Comparison of ENCODE assay signal across 8 cellular contexts in the genomic region with DNA sequence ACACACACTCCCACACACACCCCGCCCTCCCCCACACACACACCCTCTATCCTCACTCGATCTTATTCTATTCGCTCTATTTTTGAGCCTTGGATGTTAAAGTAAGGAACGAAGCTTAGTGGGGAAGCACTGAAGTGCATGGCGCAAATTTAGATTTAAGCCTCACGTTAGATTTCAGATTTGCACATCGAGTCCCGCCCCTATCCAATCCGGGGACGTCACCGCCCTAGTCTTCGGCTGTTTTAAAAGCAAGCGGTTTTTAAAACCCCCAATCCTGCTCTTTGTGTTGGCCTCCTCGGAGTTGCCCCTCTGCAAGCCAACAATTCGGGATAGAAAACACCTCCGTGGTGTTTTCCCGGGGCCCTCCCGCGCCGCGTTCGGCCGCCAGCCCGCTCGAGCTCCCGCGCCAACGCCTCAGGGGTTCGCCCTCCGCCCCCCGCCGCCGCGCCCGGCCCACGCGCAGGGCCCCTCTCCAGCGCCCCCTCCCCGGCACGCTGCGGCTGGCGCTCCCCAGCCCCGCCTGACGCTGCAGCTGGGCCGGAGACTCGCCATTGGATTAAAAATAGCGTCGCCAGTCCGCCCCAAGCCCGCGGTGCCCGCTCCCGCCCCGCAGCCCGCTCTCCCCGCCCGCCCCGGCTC. TPM values are rescaled to one million over a fixed set of nuclear protein-coding genes. Genes with fewer than 3 reads are reported as not detected.
DNase-seq lines count a peak whose midpoint lies in the region; ATAC-seq, FAIRE-seq and TF ChIP-seq lines count a peak whose summit lies in the region.

USP13 (plus strand) TSS at position 574 of the 639 bp plus-strand sequence. CDS start 186 bp downstream, outside the sequence.

- H3K27me3 Mint-ChIP-seq in T-cell (no peaks in the 10 kb centered on the region), astrocyte (ENCODE audit: low read depth, unreplicated experiment) (no peaks in the 10 kb centered on the region)

- peak; percentile 64 for ATAC-seq in HG02623 (IDR thresholded peaks at IDR 0.05; ENCODE audit: unreplicated experiment)
- peak; percentile 62 to 73 (median 70) for ATAC-seq in T-cell (replicated peaks in 1 of 4)

- H3K79me2 ChIP-seq in astrocyte (ENCODE audit: insufficient read depth, low read length), result peaks cover 40% of the 10 kb centered on the region

- peaks cover 29 to 40% (median 30%) of the 10 kb centered on the region in 3 donors for H3K4me1 Mint-ChIP-seq in T-cell
- H3K4me1 Mint-ChIP-seq in astrocyte (ENCODE audit: low read depth, unreplicated experiment), result peaks cover 8% of the 10 kb centered on the region

- peaks cover 11% of the 10 kb centered on the region for H3K4me1 ChIP-seq in astrocyte (ENCODE audit: insufficient read depth, low read length)

- TF ChIP-seq CTCF in GM13976 (IDR thresholded peaks at IDR 0.05; ENCODE audit: borderline replicate concordance, control extremely low read depth, extremely low read depth, insufficient read depth, missing control alignments), result no peak
- TF ChIP-seq CTCF in astrocyte (IDR thresholded peaks at IDR 0.05; ENCODE audit: insufficient read depth, low read depth, low read length), result peak; percentile 9

- peaks cover 8% of the 10 kb centered on the region for H3K36me3 Mint-ChIP-seq in T-cell
- H3K36me3 Mint-ChIP-seq in astrocyte (ENCODE audit: low read depth, unreplicated experiment), result no peaks in the 10 kb centered on the region

- no peaks in the 10 kb centered on the region for H3K9me3 ChIP-seq in astrocyte (ENCODE audit: insufficient read depth, low read depth, low read length)

- H3K4me3 ChIP-seq in astrocyte (ENCODE audit: insufficient read depth, low read depth, low read length), result peak within 1 kb of the TSS; percentile 70

- peak within 1 kb of the TSS; percentile 94 for H2AFZ ChIP-seq in astrocyte (ENCODE audit: low read depth, low read length)

- H3K9me3 Mint-ChIP-seq in T-cell (no peaks in the 10 kb centered on the region), astrocyte (ENCODE audit: unreplicated experiment) (no peaks in the 10 kb centered on the region)

- no peaks in the 10 kb centered on the region for H3K27me3 ChIP-seq in astrocyte (ENCODE audit: insufficient read depth, low read length)

- DNase-seq in GM13976 (ENCODE audit: low spot score) (peak; percentile 79), NCI-H1092 (lab: John Stamatoyannopoulos, UW) (peak; percentile 79), T-cell (peak; percentile 28 to 67 (median 51)), astrocyte (ENCODE audit: low read depth) (peak; percentile 75), hepatic stellate cell (ENCODE audit: low spot score) (peak; percentile 71), renal cortical epithelial cell (ENCODE audit: low read depth) (peak; percentile 63), NCI-H187 treated with DMSO at 0.1 percent for 48 hours (lab: John Stamatoyannopoulos, UW) (no peak)

- no peaks in the 10 kb centered on the region for H3K36me3 ChIP-seq in astrocyte (ENCODE audit: insufficient read depth, low read length)

- POLR2A ChIA-PET in T-cell (lab: Charles Lee), result interaction anchor here in 1 of 2 donors (0.7 kb wide), 1 partner anchor 48 kb away, joined by 3 read pairs; the partner anchor contains the start of genes MRPL47 and NDUFB5

- H3K9ac ChIP-seq in astrocyte (ENCODE audit: low read length), result peak within 1 kb of the TSS; percentile 93

- peaks cover 21% of the 10 kb centered on the region for H4K20me1 ChIP-seq in astrocyte (ENCODE audit: insufficient read depth, low read length)

- H3K4me2 ChIP-seq in astrocyte (ENCODE audit: low read length), result peak within 1 kb of the TSS; percentile 99

- CTCF ChIA-PET in T-cell (lab: Charles Lee), result interaction anchor here in 1 of 2 donors (0.6 to 1.6 kb wide), 3 partner anchors 48 to 90 kb away, joined by 3 to 5 read pairs (median 5); partner anchors contain the start of genes ACTL6A, MRPL47 and NDUFB5

- H3K27ac Mint-ChIP-seq in T-cell, result peak within 1 kb of the TSS; percentile 86 to 95
- H3K27ac Mint-ChIP-seq in astrocyte (ENCODE audit: unreplicated experiment), result peak within 1 kb of the TSS; percentile 86

- no peak for FAIRE-seq in astrocyte (lab: Jason Lieb, UNC)

- in situ Hi-C loops in GM13976 (cut with MboI; ENCODE audit: low sequenced_read_pairs, unreplicated experiment), result no loop called here

- H3K4me3 Mint-ChIP-seq in T-cell (peak within 1 kb of the TSS; percentile 91 to 94 (median 93)), astrocyte (ENCODE audit: unreplicated experiment) (peak within 1 kb of the TSS; percentile 95)

- H3K27ac ChIP-seq in astrocyte (ENCODE audit: low read depth, low read length), result peak within 1 kb of the TSS; percentile 92

RNA-seq across cellular contexts. Expression of gene USP13, which starts in this region (rescaled TPM):
- total RNA-seq in T-cell (1 to 10 TPM; 6.2 to 7.9 (median 7.0) TPM), astrocyte (6.7 and 7.4 TPM in 2 replicates), renal cortical epithelial cell (6.3 and 14.8 TPM in 2 replicates)
